In genomic region chr1:88061830-88062177, GRCh38 we compare ENCODE assay signal across 22 cellular contexts.
DNase-seq lines count a peak whose midpoint lies in the region; ATAC-seq, FAIRE-seq and TF ChIP-seq lines count a peak whose summit lies in the region.
"Had no signal": no experiment of that assay in that cellular context is flagged by ENCODE, and none has a peak within 500 bp of the region (broad histone marks: within the 10 kb centered on the region; RNA-seq: fewer than 3 reads in every experiment).

No MANE protein-coding gene starts in this region.

- H2BK15ac ChIP-seq in H9 (ENCODE audit: low read depth, low read length): no peak overlapping the region

- intact Hi-C loops in endothelial cell of umbilical vein (cut with micrococcal nuclease): loop anchor here (1.0 to 10.0 kb wide), 4 partner anchors 267 to 931 kb away; partner anchors contain the start of gene LMO4

- no peak overlapping the region for H4K8ac ChIP-seq in H9 (replicated peaks; ENCODE audit: insufficient read length, low read depth, low read length)

- no peaks in the 10 kb centered on the region for H3K9me3 Mint-ChIP-seq in H9
- H3K9me3 Mint-ChIP-seq: activated CD4-positive, alpha-beta memory T cell treated with anti-CD3 and anti-CD28 coated beads, Interleukin-2, amount 10 ng/mL, durations not matched to agents 7 days and 5 days; activated naive CD8-positive, alpha-beta T cell treated with anti-CD3 and anti-CD28 coated beads, Interleukin-2, amount 50 U/mL, for 24 hours; dendritic cell treated with granulocyte-macrophage colony-stimulating factor and Interleukin-4, amounts not matched to agents 40 ng/mL and 50 ng/mL, for 4 days had no signal

- TF ChIP-seq POLR2A in endothelial cell of umbilical vein (IDR thresholded peaks at IDR 0.05; ENCODE audit: low read depth, low read length): no peak

- H3K27ac Mint-ChIP-seq in H9: no peak overlapping the region
- no peak overlapping the region for H3K27ac Mint-ChIP-seq in T-helper 17 cell
- H3K27ac Mint-ChIP-seq: activated CD4-positive, alpha-beta memory T cell treated with anti-CD3 and anti-CD28 coated beads, Interleukin-2, amount 10 ng/mL, durations not matched to agents 7 days and 5 days; activated naive CD8-positive, alpha-beta T cell treated with anti-CD3 and anti-CD28 coated beads, Interleukin-2, amount 50 U/mL, for 24 hours; dendritic cell treated with granulocyte-macrophage colony-stimulating factor and Interleukin-4, amounts not matched to agents 40 ng/mL and 50 ng/mL, for 4 days; stimulated activated effector memory CD8-positive, alpha-beta T cell treated with anti-CD3 and anti-CD28 coated beads, Interleukin-12 subunit alpha, Interleukin-12 subunit beta, amount 100 ng/mL, for 72 hours had no signal

- no peak overlapping the region for H3K4ac ChIP-seq in H9 (ENCODE audit: low read depth, low read length)

- H3K9ac ChIP-seq in H9 (ENCODE audit: extremely low read depth, insufficient read length, low read length): no peak overlapping the region
- H3K9ac ChIP-seq in endothelial cell of umbilical vein (replicated peaks; ENCODE audit: extremely low read depth, insufficient read depth, low read length): no peak overlapping the region
- no peak overlapping the region for H3K9ac ChIP-seq in smooth muscle cell (ENCODE audit: low read depth)
- H3K9ac ChIP-seq: KMS-11 had no signal

- no TSS peak for BruUV-seq in endothelial cell of umbilical vein (replicated peaks; lab: Mats Ljungman, UMichigan)

- no peak overlapping the region for H3K4me3 ChIP-seq in RWPE2 (ENCODE audit: severe bottlenecking)
- H3K4me3 ChIP-seq in endothelial cell of umbilical vein (replicated peaks in 1 of 3; ENCODE audit: insufficient read depth in 1 of 3, low read depth in 1 of 3, low read length in 3 of 3): no peak overlapping the region
- H3K4me3 ChIP-seq in smooth muscle cell: no peak overlapping the region
- H3K4me3 ChIP-seq: breast epithelium, GM12878, lung, prostate gland, suprapubic skin had no signal

- H3K79me2 ChIP-seq in H9 (ENCODE audit: insufficient read depth, low read length) (no peaks in the 10 kb centered on the region), endothelial cell of umbilical vein (ENCODE audit: control insufficient read depth, insufficient read depth, low read length) (no peaks in the 10 kb centered on the region), smooth muscle cell (ENCODE audit: low read depth) (no peaks in the 10 kb centered on the region)

- TF ChIP-seq CTCF in H9 (conservative IDR thresholded peaks at IDR 0.05) (peak; percentile 8; the same call in 1 of the 3 replicates), RWPE2 (IDR thresholded peaks at IDR 0.05; ENCODE audit: poor library complexity, severe bottlenecking) (peak; percentile 39), endothelial cell of umbilical vein (IDR thresholded peaks at IDR 0.05; ENCODE audit: extremely low read depth in 1 of 2, insufficient read depth in 1 of 2, low read depth in 1 of 2, low read length in 2 of 2) (no peak), smooth muscle cell (IDR thresholded peaks at IDR 0.05; ENCODE audit: borderline replicate concordance, insufficient read depth, poor library complexity, severe bottlenecking) (no peak)

- no peak overlapping the region for H2BK5ac ChIP-seq in H9 (ENCODE audit: insufficient read length, low read length)

- no peaks in the 10 kb centered on the region for H3K9me3 ChIP-seq in H9 (ENCODE audit: control insufficient read depth, low read depth, low read length)
- no peaks in the 10 kb centered on the region for H3K9me3 ChIP-seq in RWPE2 (ENCODE audit: severe bottlenecking)
- H3K9me3 ChIP-seq in endothelial cell of umbilical vein (replicated peaks; ENCODE audit: control insufficient read depth, insufficient read depth, low read length): no peaks in the 10 kb centered on the region
- H3K9me3 ChIP-seq in smooth muscle cell (replicated peaks; ENCODE audit: low read depth): no peaks in the 10 kb centered on the region
- no peaks in the 10 kb centered on the region for H3K9me3 ChIP-seq in T-helper 17 cell (ENCODE audit: control insufficient read depth, low read length, poor library complexity, severe bottlenecking)
- H3K9me3 ChIP-seq: breast epithelium, prostate gland, suprapubic skin had no signal

- no peak overlapping the region for H4K5ac ChIP-seq in H9 (ENCODE audit: insufficient read length, low read depth, low read length)

- H3K18ac ChIP-seq in H9 (ENCODE audit: insufficient read length, low read depth, low read length): no peak overlapping the region

- DNase-seq in H9 (no peak), RWPE2 (ENCODE audit: low spot score) (no peak), endothelial cell of umbilical vein (ENCODE audit: low read depth, low spot score) (no peak), smooth muscle cell (lab: John Stamatoyannopoulos, UW; ENCODE audit: unreplicated experiment) (no peak), T-helper 17 cell (no peak), NAMALWA (ENCODE audit: low spot score) (no peak)
- DNase-seq: activated CD4-positive, alpha-beta memory T cell treated with anti-CD3 and anti-CD28 coated beads, Interleukin-2, amount 10 ng/mL, durations not matched to agents 7 days and 5 days; activated gamma-delta T cell; activated naive CD8-positive, alpha-beta T cell treated with anti-CD3 and anti-CD28 coated beads, Interleukin-2, amount 50 U/mL, for 24 hours; activated T-cell treated with anti-CD3 and anti-CD28 coated beads for 4 hours; NCI-H2029 treated with DMSO at 0.1 percent for 48 hours had no signal

- H3K36me3 ChIP-seq in RWPE2 (ENCODE audit: low read depth) (no peaks in the 10 kb centered on the region), endothelial cell of umbilical vein (ENCODE audit: control insufficient read depth in 2 of 2, extremely low read depth in 1 of 2, insufficient read depth in 2 of 2, low read length in 2 of 2) (no peaks in the 10 kb centered on the region), smooth muscle cell (ENCODE audit: low read depth) (no peaks in the 10 kb centered on the region)
- H3K36me3 ChIP-seq: breast epithelium, prostate gland, suprapubic skin had no signal

- H3K14ac ChIP-seq in H9 (ENCODE audit: insufficient read depth, low read length): no peak overlapping the region

- dilution Hi-C loops in endothelial cell of umbilical vein (cut with MboI; ENCODE audit: extremely low pct_ligation_motif_present, low sequenced_read_pairs): no loop called here

- H3K79me1 ChIP-seq in H9 (ENCODE audit: insufficient read depth, low read depth, low read length, poor library complexity, severe bottlenecking): no peaks in the 10 kb centered on the region

- no peaks in the 10 kb centered on the region for H3K9me1 ChIP-seq in endothelial cell of umbilical vein (replicated peaks; ENCODE audit: control insufficient read depth, extremely low read depth, insufficient read depth, low read length)

- H2AK5ac ChIP-seq in H9 (ENCODE audit: insufficient read length, low read length): no peak overlapping the region

- H3K27me3 Mint-ChIP-seq in H9 (ENCODE audit: low read depth): no peaks in the 10 kb centered on the region
- H3K27me3 Mint-ChIP-seq in T-helper 17 cell: peaks cover 18% of the 10 kb centered on the region
- H3K27me3 Mint-ChIP-seq: dendritic cell treated with granulocyte-macrophage colony-stimulating factor and Interleukin-4, amounts not matched to agents 40 ng/mL and 50 ng/mL, for 4 days had no signal

- H3K4me1 Mint-ChIP-seq in H9 (peaks cover 3 to 4% of the 10 kb centered on the region in 2 experiments; a peak in 3 of 4 replicates), T-helper 17 cell (no peaks in the 10 kb centered on the region)
- H3K4me1 Mint-ChIP-seq: activated CD4-positive, alpha-beta memory T cell treated with anti-CD3 and anti-CD28 coated beads, Interleukin-2, amount 10 ng/mL, durations not matched to agents 7 days and 5 days; activated naive CD8-positive, alpha-beta T cell treated with anti-CD3 and anti-CD28 coated beads, Interleukin-2, amount 50 U/mL, for 24 hours; stimulated activated effector memory CD8-positive, alpha-beta T cell treated with anti-CD3 and anti-CD28 coated beads, Interleukin-12 subunit alpha, Interleukin-12 subunit beta, amount 100 ng/mL, for 72 hours had no signal

- no peak overlapping the region for H4K91ac ChIP-seq in H9 (ENCODE audit: insufficient read length, low read depth, low read length)

- no peak overlapping the region for H3K56ac ChIP-seq in H9 (ENCODE audit: insufficient read length, low read depth, low read length)

- no peak overlapping the region for H2BK20ac ChIP-seq in H9 (ENCODE audit: low read depth, low read length, poor library complexity, severe bottlenecking)

- no peak overlapping the region for H3K4me2 ChIP-seq in H9 (ENCODE audit: insufficient read depth, insufficient read length, low read length)
- no peak overlapping the region for H3K4me2 ChIP-seq in endothelial cell of umbilical vein (ENCODE audit: insufficient read depth, low read length)
- H3K4me2 ChIP-seq in smooth muscle cell: no peak overlapping the region
- H3K4me2 ChIP-seq: KMS-11 had no signal

- no peak overlapping the region for H2BK120ac ChIP-seq in H9 (ENCODE audit: low read depth, low read length, poor library complexity, severe bottlenecking)

- H3F3A ChIP-seq in smooth muscle cell (ENCODE audit: low read depth): no peaks in the 10 kb centered on the region

- CTCF ChIA-PET in endothelial cell of umbilical vein (lab: Charles Lee): interaction anchor here (0.5 to 2.4 kb wide), 20 partner anchors 9 to 769 kb away, joined by 3 to 18 read pairs (median 4); no protein-coding TSS in a partner anchor

- H3K27me3 ChIP-seq in H9 (ENCODE audit: insufficient read depth, low read length) (no peaks in the 10 kb centered on the region), RWPE2 (ENCODE audit: insufficient read depth, poor library complexity, severe bottlenecking) (no peaks in the 10 kb centered on the region), endothelial cell of umbilical vein (ENCODE audit: control insufficient read depth in 2 of 2, insufficient read depth in 2 of 2, low read length in 2 of 2) (no peaks in the 10 kb centered on the region), smooth muscle cell (ENCODE audit: low read depth) (no peaks in the 10 kb centered on the region)
- H3K27me3 ChIP-seq: foreskin keratinocyte, suprapubic skin had no signal

- no peak overlapping the region for H3T11ph ChIP-seq in H9 (ENCODE audit: low read length)

- no peak overlapping the region for H3K27ac ChIP-seq in H9 (ENCODE audit: insufficient read length, low read depth, low read length)
- H3K27ac ChIP-seq in RWPE2 (ENCODE audit: poor library complexity, severe bottlenecking): no peak overlapping the region
- no peak overlapping the region for H3K27ac ChIP-seq in endothelial cell of umbilical vein (ENCODE audit: insufficient read depth, low read depth, low read length)
- peak overlapping the region; percentile 46 for H3K27ac ChIP-seq in smooth muscle cell (ENCODE audit: low read depth)
- H3K27ac ChIP-seq: breast epithelium, foreskin keratinocyte, KMS-11, prostate gland, suprapubic skin had no signal

- no peak overlapping the region for H3K23ac ChIP-seq in H9 (ENCODE audit: insufficient read length, low read depth, low read length)

- ATAC-seq in RWPE2 (ENCODE audit: low read depth) (no peak), T-helper 17 cell (no peak), GM18867 (IDR thresholded peaks at IDR 0.05; ENCODE audit: unreplicated experiment) (no peak)
- ATAC-seq: activated naive CD8-positive, alpha-beta T cell treated with anti-CD3 and anti-CD28 coated beads, Interleukin-2, amount 50 U/mL, for 24 hours; stimulated activated effector memory CD8-positive, alpha-beta T cell treated with anti-CD3 and anti-CD28 coated beads, Interleukin-12 subunit alpha, Interleukin-12 subunit beta, amount 100 ng/mL, for 72 hours had no signal

- H4K20me1 ChIP-seq in H9 (ENCODE audit: control insufficient read depth, insufficient read depth, insufficient read length) (no peaks in the 10 kb centered on the region), endothelial cell of umbilical vein (replicated peaks; ENCODE audit: control insufficient read depth, extremely low read depth, insufficient read depth, low read length) (no peaks in the 10 kb centered on the region), smooth muscle cell (ENCODE audit: low read depth) (no peaks in the 10 kb centered on the region)

- H3K36me3 Mint-ChIP-seq in H9 (ENCODE audit: insufficient read depth in 1 of 3, low read depth in 3 of 3) (no peaks in the 10 kb centered on the region), T-helper 17 cell (ENCODE audit: low read depth) (no peaks in the 10 kb centered on the region)
- H3K36me3 Mint-ChIP-seq: stimulated activated effector memory CD8-positive, alpha-beta T cell treated with anti-CD3 and anti-CD28 coated beads, Interleukin-12 subunit alpha, Interleukin-12 subunit beta, amount 100 ng/mL, for 72 hours had no signal

- H3K4me1 ChIP-seq in H9 (ENCODE audit: insufficient read depth, low read length) (no peaks in the 10 kb centered on the region), RWPE2 (ENCODE audit: insufficient read depth, poor library complexity, severe bottlenecking) (peaks cover 12% of the 10 kb centered on the region), endothelial cell of umbilical vein (ENCODE audit: control insufficient read depth, extremely low read depth, insufficient read depth, low read length) (peaks cover 6% of the 10 kb centered on the region), smooth muscle cell (ENCODE audit: low read depth) (peaks cover 6% of the 10 kb centered on the region)
- H3K4me1 ChIP-seq: prostate gland had no signal

- H3K4me3 Mint-ChIP-seq in H9: no peak overlapping the region
- no peak overlapping the region for H3K4me3 Mint-ChIP-seq in T-helper 17 cell
- H3K4me3 Mint-ChIP-seq: activated CD4-positive, alpha-beta memory T cell treated with anti-CD3 and anti-CD28 coated beads, Interleukin-2, amount 10 ng/mL, durations not matched to agents 7 days and 5 days; activated naive CD8-positive, alpha-beta T cell treated with anti-CD3 and anti-CD28 coated beads, Interleukin-2, amount 50 U/mL, for 24 hours; dendritic cell treated with granulocyte-macrophage colony-stimulating factor and Interleukin-4, amounts not matched to agents 40 ng/mL and 50 ng/mL, for 4 days; stimulated activated effector memory CD8-positive, alpha-beta T cell treated with anti-CD3 and anti-CD28 coated beads, Interleukin-12 subunit alpha, Interleukin-12 subunit beta, amount 100 ng/mL, for 72 hours had no signal

- POLR2A ChIA-PET in endothelial cell of umbilical vein (lab: Charles Lee): no interaction called here

- H3K23me2 ChIP-seq in H9 (ENCODE audit: insufficient read length, low read depth, low read length, poor library complexity, severe bottlenecking): no peaks in the 10 kb centered on the region

- H2AFZ ChIP-seq in H9 (ENCODE audit: low read length): no peak overlapping the region
- H2AFZ ChIP-seq in endothelial cell of umbilical vein (ENCODE audit: low read depth, low read length): peak overlapping the region; percentile 13
- no peak overlapping the region for H2AFZ ChIP-seq in smooth muscle cell (ENCODE audit: low read depth)

- no peak for FAIRE-seq in endothelial cell of umbilical vein (lab: Jason Lieb, UNC)
- FAIRE-seq: GM12878, HTR-8/SVneo had no signal

- no peak overlapping the region for H2BK12ac ChIP-seq in H9 (ENCODE audit: insufficient read length, low read depth, low read length)

Comparison
In these comparisons a context has a peak if more than half of its experiments do, and no peak if none do; other contexts are left out.
1. CTCF ChIP-seq: peak in H9 (single experiment) and RWPE2 (single experiment); none in endothelial cell of umbilical vein (0 of 2) and smooth muscle cell (single experiment).